17 cellular contexts compared by ENCODE assay signal in the genomic region with DNA sequence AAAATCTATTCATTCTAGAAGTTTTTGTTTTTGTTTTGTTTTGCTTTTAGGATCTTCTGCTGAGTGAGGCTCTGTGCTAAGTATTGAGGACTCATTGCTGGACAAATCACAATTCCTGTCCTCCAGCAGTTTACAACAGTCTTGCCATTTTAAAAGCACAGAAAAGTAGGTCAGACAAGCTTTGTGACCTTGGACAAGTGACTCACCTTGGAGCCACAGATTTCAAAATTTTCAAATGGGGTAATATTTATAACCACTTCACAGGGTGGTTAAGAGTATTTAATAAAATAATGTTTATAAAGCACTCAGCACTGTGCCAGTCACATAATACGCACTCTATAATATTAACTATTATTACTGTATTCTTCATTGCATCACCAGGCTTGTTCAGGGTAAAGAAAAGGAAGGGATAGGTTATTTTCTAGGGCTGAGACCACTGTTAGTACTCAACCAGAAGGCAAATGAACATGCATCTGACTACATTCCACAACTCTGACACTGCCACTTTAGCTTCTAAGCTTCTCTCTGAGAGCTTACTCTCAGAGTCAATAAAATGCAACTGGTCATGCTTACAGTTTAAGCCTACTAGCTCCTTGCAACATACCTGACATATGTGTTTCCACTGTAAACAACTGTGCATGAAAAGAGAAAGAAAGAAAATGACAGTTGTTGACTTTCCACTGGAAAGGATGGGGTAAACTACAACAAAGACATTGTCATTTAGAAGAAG.
DNase-seq lines count a peak whose midpoint lies in the region; ATAC-seq and TF ChIP-seq lines count a peak whose summit lies in the region.
"Had no signal": no experiment of that assay in that cellular context is flagged by ENCODE, and none has a peak within 500 bp of the region (broad histone marks: within the 10 kb centered on the region; RNA-seq: fewer than 3 reads in every experiment).

No MANE protein-coding gene starts in this region.

- in situ Hi-C loops in astrocyte of the spinal cord (cut with HindIII; ENCODE audit: low sequenced_read_pairs): no loop called here

- no peaks in the 10 kb centered on the region for H3K4me1 Mint-ChIP-seq in CD4-positive, alpha-beta memory T cell
- H3K4me1 Mint-ChIP-seq: activated CD4-positive, alpha-beta T cell treated with anti-CD3 and anti-CD28 coated beads, Interleukin-2, amount 10 ng/mL, durations not matched to agents 7 days and 5 days; activated naive CD4-positive, alpha-beta T cell treated with anti-CD3 and anti-CD28 coated beads, Interleukin-2, amount 50 U/mL, for 24 hours had no signal

- DNase-seq in left ventricle myocardium inferior (no peak), Right ventricle myocardium inferior (ENCODE audit: missing footprints) (no peak), astrocyte of the spinal cord (ENCODE audit: low read depth, low spot score) (peak; percentile 58), lung (ENCODE audit: low spot score) (no peak), retina (no peak)
- DNase-seq in activated effector memory CD4-positive, alpha-beta T cell treated with Interleukin-2 at 50 U/mL for 16 hours: no peak
- DNase-seq in CD4-positive, alpha-beta memory T cell: no peak
- DNase-seq: activated CD4-positive, alpha-beta T cell treated with anti-CD3 and anti-CD28 coated beads, Interleukin-2, amount 10 ng/mL, durations not matched to agents 7 days and 5 days; Caco-2; esophagus squamous epithelium; left colon; NCI-H1930; NCI-H510A; stimulated activated naive CD4-positive, alpha-beta T cell treated with Interleukin-2 at 50 U/mL for 16 hours; T-helper 9 cell had no signal

- H3K27me3 ChIP-seq in left ventricle myocardium inferior (ENCODE audit: low read depth): no peaks in the 10 kb centered on the region
- no peaks in the 10 kb centered on the region for H3K27me3 ChIP-seq in lung (ENCODE audit: control insufficient read depth, insufficient read depth)
- no peaks in the 10 kb centered on the region for H3K27me3 ChIP-seq in CD4-positive, alpha-beta memory T cell (ENCODE audit: insufficient read depth, low read length)
- H3K27me3 ChIP-seq: esophagus squamous epithelium had no signal

- no peaks in the 10 kb centered on the region for H3K36me3 Mint-ChIP-seq in CD4-positive, alpha-beta memory T cell
- H3K36me3 Mint-ChIP-seq: activated naive CD4-positive, alpha-beta T cell treated with anti-CD3 and anti-CD28 coated beads, Interleukin-2, amount 50 U/mL, for 24 hours had no signal

- H3K4me1 ChIP-seq in left ventricle myocardium inferior (no peaks in the 10 kb centered on the region), lung (ENCODE audit: control insufficient read depth in 2 of 2, insufficient read depth in 2 of 2, low read length in 2 of 2) (no peaks in the 10 kb centered on the region)
- no peaks in the 10 kb centered on the region for H3K4me1 ChIP-seq in CD4-positive, alpha-beta memory T cell (ENCODE audit: insufficient read depth, low read length)
- H3K4me1 ChIP-seq: Caco-2, esophagus squamous epithelium had no signal

- peak overlapping the region; percentile 61 for H3K27ac ChIP-seq in left ventricle myocardium inferior (replicated peaks)
- H3K27ac ChIP-seq in lung (ENCODE audit: low read depth in 1 of 2, low read length in 1 of 2): no peak overlapping the region
- H3K27ac ChIP-seq in CD4-positive, alpha-beta memory T cell (ENCODE audit: low read depth, low read length): no peak overlapping the region

- CTCF ChIA-PET in CD4-positive, alpha-beta memory T cell (lab: Charles Lee; ENCODE audit: partially characterized antibody): no interaction called here

- H3K27me3 Mint-ChIP-seq in CD4-positive, alpha-beta memory T cell: no peaks in the 10 kb centered on the region
- H3K27me3 Mint-ChIP-seq: activated CD4-positive, alpha-beta T cell treated with anti-CD3 and anti-CD28 coated beads, Interleukin-2, amount 10 ng/mL, durations not matched to agents 7 days and 5 days; activated naive CD4-positive, alpha-beta T cell treated with anti-CD3 and anti-CD28 coated beads, Interleukin-2, amount 50 U/mL, for 24 hours had no signal

- H3K27ac Mint-ChIP-seq in CD4-positive, alpha-beta memory T cell: no peak overlapping the region
- H3K27ac Mint-ChIP-seq: activated CD4-positive, alpha-beta T cell treated with anti-CD3 and anti-CD28 coated beads, Interleukin-2, amount 10 ng/mL, durations not matched to agents 7 days and 5 days; activated naive CD4-positive, alpha-beta T cell treated with anti-CD3 and anti-CD28 coated beads, Interleukin-2, amount 50 U/mL, for 24 hours had no signal

- intact Hi-C loops in left ventricle myocardium inferior (cut with micrococcal nuclease) (no loop called here), Right ventricle myocardium inferior (cut with DNase I) (no loop called here)
- intact Hi-C loops in CD4-positive, alpha-beta memory T cell (cut with micrococcal nuclease): no loop called here

- peaks cover 1 to 15% (median 7%) of the 10 kb centered on the region in 8 donors for H3K9me3 Mint-ChIP-seq in CD4-positive, alpha-beta memory T cell

- no peaks in the 10 kb centered on the region for H3K36me3 ChIP-seq in left ventricle myocardium inferior
- H3K36me3 ChIP-seq in lung (ENCODE audit: control insufficient read depth in 2 of 2, insufficient read depth in 2 of 2, low read length in 2 of 2): no peaks in the 10 kb centered on the region
- no peaks in the 10 kb centered on the region for H3K36me3 ChIP-seq in CD4-positive, alpha-beta memory T cell (ENCODE audit: insufficient read depth, low read length)
- H3K36me3 ChIP-seq: esophagus squamous epithelium had no signal

- POLR2A ChIA-PET in CD4-positive, alpha-beta memory T cell (lab: Charles Lee; ENCODE audit: partially characterized antibody): no interaction called here

- no peak overlapping the region for H3K4me3 ChIP-seq in left ventricle myocardium inferior
- H3K4me3 ChIP-seq in astrocyte of the spinal cord (ENCODE audit: low read depth, low read length): no peak overlapping the region
- no peak overlapping the region for H3K4me3 ChIP-seq in lung
- no peak overlapping the region for H3K4me3 ChIP-seq in CD4-positive, alpha-beta memory T cell (ENCODE audit: low read length in 2 of 2)
- H3K4me3 ChIP-seq: esophagus squamous epithelium had no signal

- TF ChIP-seq CTCF in left ventricle myocardium inferior (IDR thresholded peaks at IDR 0.05; ENCODE audit: borderline replicate concordance) (no peak), astrocyte of the spinal cord (IDR thresholded peaks at IDR 0.05; ENCODE audit: low read depth, low read length) (no peak), lung (IDR thresholded peaks at IDR 0.05; ENCODE audit: control extremely low read depth, extremely low read depth) (no peak)

- H3K9me3 ChIP-seq in left ventricle myocardium inferior (replicated peaks) (peaks cover 24% of the 10 kb centered on the region), lung (ENCODE audit: control insufficient read depth in 2 of 2, insufficient read depth in 1 of 2, low read length in 1 of 2) (no peaks in the 10 kb centered on the region)
- H3K9me3 ChIP-seq in CD4-positive, alpha-beta memory T cell (ENCODE audit: control insufficient read depth in 1 of 2, low read length in 2 of 2): no peaks in the 10 kb centered on the region
- H3K9me3 ChIP-seq: Caco-2, esophagus squamous epithelium had no signal

- no peak overlapping the region for H3K4me3 Mint-ChIP-seq in CD4-positive, alpha-beta memory T cell
- H3K4me3 Mint-ChIP-seq: activated CD4-positive, alpha-beta T cell treated with anti-CD3 and anti-CD28 coated beads, Interleukin-2, amount 10 ng/mL, durations not matched to agents 7 days and 5 days; activated naive CD4-positive, alpha-beta T cell treated with anti-CD3 and anti-CD28 coated beads, Interleukin-2, amount 50 U/mL, for 24 hours had no signal

- ATAC-seq in Right ventricle myocardium inferior (no peak), lung (ENCODE audit: insufficient read depth, low FRiP score) (peak; percentile 41), HG02938 (IDR thresholded peaks at IDR 0.05; ENCODE audit: unreplicated experiment) (no peak)
- ATAC-seq: left colon had no signal

- WGBS in lung, 2 donors: 0 to 71% methylated on average over 1 of the region's 1 CpG
